2 cellular contexts compared by ENCODE assay signal in genomic region chr9:136111190-136111589, GRCh38.
TF ChIP-seq lines count a peak whose summit lies in the region.

No MANE protein-coding gene starts in this region.

TF ChIP-seq in SK-N-SH, 30 proteins besides CTCF, POLR2A, EP300 and RAD21:
- no peak for TF ChIP-seq ZBTB33 (IDR thresholded peaks at IDR 0.05; ENCODE audit: borderline replicate concordance, low read depth)
- no peak for TF ChIP-seq RXRA (IDR thresholded peaks at IDR 0.05; ENCODE audit: borderline replicate concordance, low read depth)
- TF ChIP-seq SMC3 (IDR thresholded peaks at IDR 0.05; ENCODE audit: low read depth, low read length), result no peak

TF ChIP-seq in HEK293, 187 proteins besides CTCF, POLR2A, EP300 and RAD21 (continued from another document):
- TF ChIP-seq ZNF350 (tag by site-specific recombination; IDR thresholded peaks at IDR 0.05) (no peak), ZNF585B (tag by site-specific recombination; IDR thresholded peaks at IDR 0.05) (no peak), ZNF843 (tag by site-specific recombination; IDR thresholded peaks at IDR 0.05) (no peak), ZNF48 (tag by site-specific recombination; IDR thresholded peaks at IDR 0.05) (no peak), ZBTB8A (tag by site-specific recombination; IDR thresholded peaks at IDR 0.05) (no peak)
